Comparison of ENCODE assay signal across 10 cellular contexts in genomic region chr4:74451214-74451661, GRCh38. TPM values are rescaled to one million over a fixed set of nuclear protein-coding genes. Genes with fewer than 3 reads are reported as not detected.
DNase-seq lines count a peak whose midpoint lies in the region; ATAC-seq and TF ChIP-seq lines count a peak whose summit lies in the region.
"Had no signal": no experiment of that assay in that cellular context is flagged by ENCODE, and none has a peak within 500 bp of the region (broad histone marks: within the 10 kb centered on the region; RNA-seq: fewer than 3 reads in every experiment).

No MANE protein-coding gene starts in this region.

- H3K4me1 ChIP-seq in foreskin keratinocyte (no peaks in the 10 kb centered on the region), MM.1S (ENCODE audit: low read length) (0 out of 2 replicates have a peak, but pooled peaks cover 6% of the 10 kb centered on the region)

- H4K20me1 ChIP-seq in MM.1S (ENCODE audit: insufficient read depth, low read length): no peaks in the 10 kb centered on the region
- H4K20me1 ChIP-seq: BLaER1 treated with 17β-estradiol and CSF1 and Interleukin-3, amounts not matched to agents 10 nM and 100 nM had no signal

- H3K9ac ChIP-seq in MM.1S (ENCODE audit: low read length): no peak overlapping the region
- H3K9ac ChIP-seq: BLaER1 treated with 17β-estradiol and CSF1 and Interleukin-3, amounts not matched to agents 10 nM and 100 nM had no signal

- TF ChIP-seq CTCF in foreskin keratinocyte (conservative IDR thresholded peaks at IDR 0.05) (no peak), MM.1S (IDR thresholded peaks at IDR 0.05; ENCODE audit: low read length) (no peak)

- no peak overlapping the region for H3K27ac ChIP-seq in foreskin keratinocyte
- H3K27ac ChIP-seq in MM.1S (ENCODE audit: low read length): no peak overlapping the region
- H3K27ac ChIP-seq: BLaER1 treated with 17β-estradiol and CSF1 and Interleukin-3, amounts not matched to agents 10 nM and 100 nM had no signal

- in situ Hi-C loops in SK-MEL-5 (cut with HindIII; ENCODE audit: low pct_unique_long_range_greater_than_20kb, low sequenced_read_pairs): no loop called here

- ATAC-seq in foreskin keratinocyte: peak; percentile 21
- no peak for ATAC-seq in HG02973 (IDR thresholded peaks at IDR 0.05; ENCODE audit: unreplicated experiment)
- ATAC-seq in SK-N-SH treated with all-trans-retinoic acid at 6 μM for 48 hours: no peak

- H3K9me3 ChIP-seq in MM.1S (replicated peaks; ENCODE audit: insufficient read depth, low read length): no peaks in the 10 kb centered on the region
- H3K9me3 ChIP-seq: BLaER1 treated with 17β-estradiol and CSF1 and Interleukin-3, amounts not matched to agents 10 nM and 100 nM had no signal

- no peaks in the 10 kb centered on the region for H3F3A ChIP-seq in MM.1S (ENCODE audit: insufficient read depth, low read length)

- H2AFZ ChIP-seq in MM.1S (ENCODE audit: low read length): no peak overlapping the region

- H3K4me3 ChIP-seq in MM.1S (ENCODE audit: low read length): no peak overlapping the region
- H3K4me3 ChIP-seq: BLaER1 treated with 17β-estradiol and CSF1 and Interleukin-3, amounts not matched to agents 10 nM and 100 nM had no signal

- H3K9me2 ChIP-seq in MM.1S (replicated peaks; ENCODE audit: insufficient read depth, low read length): no peaks in the 10 kb centered on the region

- no peaks in the 10 kb centered on the region for H3K36me3 ChIP-seq in MM.1S (replicated peaks; ENCODE audit: insufficient read depth, low read length)
- H3K36me3 ChIP-seq: BLaER1 treated with 17β-estradiol and CSF1 and Interleukin-3, amounts not matched to agents 10 nM and 100 nM had no signal

- peak; percentile 76 for DNase-seq in A172 (ENCODE audit: low spot score)
- peak; percentile 26 for DNase-seq in H4 (ENCODE audit: low spot score)
- peak; percentile 3 for DNase-seq in SK-MEL-5 (ENCODE audit: low read depth, low spot score)
- DNase-seq in foreskin keratinocyte: peak in 1 of 2 donors; percentile 80
- DNase-seq in MM.1S: no peak
- DNase-seq in activated CD4-positive, alpha-beta T cell treated with anti-CD3 and anti-CD28 coated beads, Interleukin-2, amount 50 U/mL, for 1 hour: no peak
- DNase-seq: SHP77 had no signal

- H3K27me3 ChIP-seq in foreskin keratinocyte: no peaks in the 10 kb centered on the region
- H3K27me3 ChIP-seq in MM.1S (replicated peaks; ENCODE audit: insufficient read depth, low read length): no peaks in the 10 kb centered on the region

- no peaks in the 10 kb centered on the region for H3K79me2 ChIP-seq in MM.1S (ENCODE audit: low read length)

- H3K4me2 ChIP-seq in MM.1S (ENCODE audit: low read depth, low read length): no peak overlapping the region

TF ChIP-seq in SK-N-SH treated with all-trans-retinoic acid at 6 μM for 48 hours, 23 proteins besides CTCF, POLR2A, EP300 and RAD21:
- TF ChIP-seq ZNF70 (CRISPR knock-in tag; IDR thresholded peaks at IDR 0.05) (no peak), ZFP30 (CRISPR knock-in tag; IDR thresholded peaks at IDR 0.05) (no peak), ZC3H10 (CRISPR knock-in tag; IDR thresholded peaks at IDR 0.05) (no peak), PPARA (CRISPR knock-in tag; IDR thresholded peaks at IDR 0.05; ENCODE audit: borderline replicate concordance) (no peak), GLIS3 (CRISPR knock-in tag; IDR thresholded peaks at IDR 0.05) (no peak), ISL1 (CRISPR knock-in tag; IDR thresholded peaks at IDR 0.05) (no peak), TSHZ2 (CRISPR knock-in tag; IDR thresholded peaks at IDR 0.05) (no peak), TCF4 (CRISPR knock-in tag; IDR thresholded peaks at IDR 0.05; ENCODE audit: borderline replicate concordance) (no peak), CSDC2 (CRISPR knock-in tag; IDR thresholded peaks at IDR 0.05) (no peak), ZFP3 (CRISPR knock-in tag; IDR thresholded peaks at IDR 0.05) (no peak), RARB (CRISPR knock-in tag; IDR thresholded peaks at IDR 0.05) (no peak)
- TF ChIP-seq, protein P1, sequence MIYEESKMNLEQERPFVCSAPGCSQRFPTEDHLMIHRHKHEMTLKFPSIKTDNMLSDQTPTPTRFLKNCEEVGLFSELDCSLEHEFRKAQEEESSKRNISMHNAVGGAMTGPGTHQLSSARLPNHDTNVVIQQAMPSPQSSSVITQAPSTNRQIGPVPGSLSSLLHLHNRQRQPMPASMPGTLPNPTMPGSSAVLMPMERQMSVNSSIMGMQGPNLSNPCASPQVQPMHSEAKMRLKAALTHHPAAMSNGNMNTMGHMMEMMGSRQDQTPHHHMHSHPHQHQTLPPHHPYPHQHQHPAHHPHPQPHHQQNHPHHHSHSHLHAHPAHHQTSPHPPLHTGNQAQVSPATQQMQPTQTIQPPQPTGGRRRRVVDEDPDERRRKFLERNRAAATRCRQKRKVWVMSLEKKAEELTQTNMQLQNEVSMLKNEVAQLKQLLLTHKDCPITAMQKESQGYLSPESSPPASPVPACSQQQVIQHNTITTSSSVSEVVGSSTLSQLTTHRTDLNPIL (CRISPR knock-in tag; IDR thresholded peaks at IDR 0.05; ENCODE audit: low read depth): no peak
- TF ChIP-seq, protein P2, sequence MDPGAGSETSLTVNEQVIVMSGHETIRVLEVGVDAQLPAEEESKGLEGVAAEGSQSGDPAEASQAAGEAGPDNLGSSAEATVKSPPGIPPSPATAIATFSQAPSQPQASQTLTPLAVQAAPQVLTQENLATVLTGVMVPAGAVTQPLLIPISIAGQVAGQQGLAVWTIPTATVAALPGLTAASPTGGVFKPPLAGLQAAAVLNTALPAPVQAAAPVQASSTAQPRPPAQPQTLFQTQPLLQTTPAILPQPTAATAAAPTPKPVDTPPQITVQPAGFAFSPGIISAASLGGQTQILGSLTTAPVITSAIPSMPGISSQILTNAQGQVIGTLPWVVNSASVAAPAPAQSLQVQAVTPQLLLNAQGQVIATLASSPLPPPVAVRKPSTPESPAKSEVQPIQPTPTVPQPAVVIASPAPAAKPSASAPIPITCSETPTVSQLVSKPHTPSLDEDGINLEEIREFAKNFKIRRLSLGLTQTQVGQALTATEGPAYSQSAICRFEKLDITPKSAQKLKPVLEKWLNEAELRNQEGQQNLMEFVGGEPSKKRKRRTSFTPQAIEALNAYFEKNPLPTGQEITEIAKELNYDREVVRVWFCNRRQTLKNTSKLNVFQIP (CRISPR knock-in tag; IDR thresholded peaks at IDR 0.05; ENCODE audit: borderline replicate concordance, low read depth): no peak

RNA-seq across cellular contexts. Expression of gene AREG, which starts 6.3 kb away (rescaled TPM):
- not detected in 2 replicates for total RNA-seq in A172 (2014; rRNA removed; shearing (Covaris generic))
- total RNA-seq in H4 (2014; rRNA removed; shearing (Covaris generic)): 0.91 TPM in 1 of 2 replicates, not detected in the other
- 1.2 TPM in 1 of 2 replicates, not detected in the other for total RNA-seq in SK-MEL-5 (2014; rRNA removed; shearing (Covaris generic))
- 0.48 TPM in 1 of 2 replicates, not detected in the other for polyA plus RNA-seq in SK-MEL-5 (2015; cell fraction: cytosol; rRNA removed)
- polyA plus RNA-seq in SK-MEL-5 (2015; cell fraction: nucleus; rRNA removed): not detected in 2 replicates
- total RNA-seq in foreskin keratinocyte: 1,077 and 1,617 TPM in 2 replicates
- 980 and 1,643 TPM in 2 replicates for polyA plus RNA-seq in foreskin keratinocyte

Comparison
In these comparisons a context has a peak if more than half of its experiments do, and no peak if none do; other contexts are left out.
1. DNase-seq: peak in A172 (single experiment), H4 (single experiment) and SK-MEL-5 (single experiment); none in MM.1S (single experiment) and activated CD4-positive, alpha-beta T cell treated with anti-CD3 and anti-CD28 coated beads, Interleukin-2, amount 50 U/mL, for 1 hour (single experiment).
2. RNA of gene AREG, which starts 6.3 kb away (total RNA-seq): 1,077 to 1,617 TPM in foreskin keratinocyte; 0.91 TPM in H4, not detected in A172 and 1.2 TPM in SK-MEL-5; every median in the first group is over 100 times any median in the second.